Comparison of ENCODE assay signal across 14 cellular contexts in the genomic region with DNA sequence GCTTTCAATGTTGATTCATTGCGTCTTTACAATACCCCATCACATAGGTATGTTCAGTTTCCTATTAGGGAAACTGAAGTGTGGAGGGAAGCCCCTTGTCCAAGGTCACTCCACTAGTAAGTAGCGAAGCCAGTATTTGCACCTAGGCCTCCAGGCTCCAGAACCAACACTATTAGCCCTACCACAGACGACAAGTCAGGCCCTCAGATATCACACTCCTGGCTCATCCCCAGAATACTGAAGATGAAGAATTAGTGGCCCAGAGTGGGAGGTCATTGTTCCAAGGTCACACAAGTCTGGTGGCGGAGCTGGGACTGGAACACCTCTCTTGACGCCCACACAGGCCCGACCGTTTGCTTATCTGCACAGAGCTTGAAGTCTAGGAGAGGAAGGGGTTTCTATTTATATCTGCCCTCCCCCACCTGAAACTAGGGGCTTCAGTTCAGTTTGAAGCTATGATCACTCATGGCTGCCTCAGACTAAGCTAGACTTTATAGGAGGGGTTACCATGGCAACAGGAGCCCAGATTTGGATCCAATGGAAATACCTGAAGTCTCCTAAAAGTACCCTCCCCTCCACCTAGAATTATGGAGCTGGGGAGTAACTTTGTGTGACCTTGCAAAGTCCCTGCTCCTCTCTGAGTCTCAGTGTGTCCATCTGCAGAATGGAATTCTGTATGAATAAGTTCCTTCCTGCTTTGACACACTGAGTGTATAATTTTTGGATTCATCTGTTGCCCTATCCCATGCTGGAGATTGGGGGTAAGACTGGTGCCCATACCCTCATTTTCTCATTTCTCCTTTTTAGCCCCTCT. TPM values are rescaled to one million over a fixed set of nuclear protein-coding genes. Genes with fewer than 3 reads are reported as not detected.
DNase-seq lines count a peak whose midpoint lies in the region; ATAC-seq lines count a peak whose summit lies in the region.
"Had no signal": no experiment of that assay in that cellular context is flagged by ENCODE, and none has a peak within 500 bp of the region (broad histone marks: within the 10 kb centered on the region; RNA-seq: fewer than 3 reads in every experiment).

No MANE protein-coding gene starts in this region.

- H3K27me3 ChIP-seq in right cardiac atrium (ENCODE audit: control insufficient read depth, insufficient read depth) (no peaks in the 10 kb centered on the region), stomach smooth muscle (ENCODE audit: control insufficient read depth in 1 of 2, insufficient read depth in 2 of 2, low read length in 2 of 2) (no peaks in the 10 kb centered on the region), aorta (ENCODE audit: control insufficient read depth in 1 of 2, insufficient read depth in 2 of 2, low read length in 1 of 2) (no peaks in the 10 kb centered on the region)
- H3K27me3 ChIP-seq: body of pancreas, vagina had no signal

- H3K27ac ChIP-seq in right cardiac atrium (ENCODE audit: low read length), result peak overlapping the region; percentile 59
- H3K27ac ChIP-seq in stomach smooth muscle (ENCODE audit: low read length), result peak overlapping the region; percentile 70
- peak overlapping the region in 1 of 2 donors; percentile 46 for H3K27ac ChIP-seq in aorta (ENCODE audit: low read depth in 1 of 2, low read length in 2 of 2)
- H3K27ac ChIP-seq: body of pancreas, vagina had no signal

- no peaks in the 10 kb centered on the region for H3K9me3 ChIP-seq in right cardiac atrium (ENCODE audit: control insufficient read depth, low read length)
- H3K9me3 ChIP-seq in stomach smooth muscle (ENCODE audit: control insufficient read depth in 2 of 2, low read length in 2 of 2), result no peaks in the 10 kb centered on the region
- H3K9me3 ChIP-seq in aorta (ENCODE audit: control insufficient read depth, low read length), result no peaks in the 10 kb centered on the region
- H3K9me3 ChIP-seq: body of pancreas, vagina had no signal

- H3K4me3 ChIP-seq in right cardiac atrium (ENCODE audit: low read length) (peak overlapping the region; percentile 83), stomach smooth muscle (ENCODE audit: low read length in 2 of 2) (peak overlapping the region in 1 of 2 donors; percentile 10), aorta (ENCODE audit: low read length in 2 of 2) (no peak overlapping the region)
- H3K4me3 ChIP-seq: body of pancreas had no signal

- H3K4me1 ChIP-seq in right cardiac atrium (ENCODE audit: control insufficient read depth, insufficient read depth, low read length) (peaks cover 10% of the 10 kb centered on the region), stomach smooth muscle (ENCODE audit: control insufficient read depth, insufficient read depth, low read length) (peaks cover 30% of the 10 kb centered on the region), aorta (ENCODE audit: control insufficient read depth in 1 of 2, insufficient read depth in 2 of 2, low read length in 2 of 2) (peaks cover 0 to 2% of the 10 kb centered on the region in 2 donors)

- peaks cover 0 to 2% of the 10 kb centered on the region in 2 donors for H3K36me3 ChIP-seq in stomach smooth muscle (ENCODE audit: control insufficient read depth in 2 of 2, insufficient read depth in 2 of 2, low read length in 2 of 2)
- H3K36me3 ChIP-seq in aorta (ENCODE audit: control insufficient read depth in 1 of 2, insufficient read depth in 2 of 2, low read length in 1 of 2), result no peaks in the 10 kb centered on the region
- H3K36me3 ChIP-seq: vagina had no signal

- H3K9ac ChIP-seq in stomach smooth muscle (ENCODE audit: low read length in 2 of 2), result peak overlapping the region in 1 of 2 donors; percentile 27

- DNase-seq in NCI-H82 (lab: John Stamatoyannopoulos, UW) (peak; percentile 27), NCI-H82 treated with DMSO at 0.1 percent for 48 hours (lab: John Stamatoyannopoulos, UW; ENCODE audit: unreplicated experiment) (no peak), OCI-M2 (lab: John Stamatoyannopoulos, UW; ENCODE audit: unreplicated experiment) (peak; percentile 22), right cardiac atrium (peak in 1 of 3 donors; percentile 64), aorta (no peak), NCI-H2029 (lab: John Stamatoyannopoulos, UW) (no peak)
- DNase-seq in NK-92 treated with Interleukin-12 subunit alpha and Interleukin-12 subunit beta, amount 100 ng/mL, for 24 hours (lab: John Stamatoyannopoulos, UW), result no peak
- DNase-seq: NCI-H446 treated with DMSO at 0.1 percent for 48 hours; occipital lobe; stimulated activated CD4-positive, alpha-beta T cell treated with anti-CD3 and anti-CD28 coated beads, Interleukin-15, amount 100 ng/mL, for 24 hours had no signal

- whole genome bisulfite sequencing in right cardiac atrium, result 51% methylated on average over 7 of the region's 7 CpGs
- WGBS in aorta, 2 donors, result 12 to 22% methylated on average over 7 of the region's 7 CpGs

- no peak for ATAC-seq in right cardiac atrium
- no peak for ATAC-seq in aorta (ENCODE audit: low FRiP score)
- ATAC-seq: body of pancreas, left lobe of liver had no signal

- intact Hi-C loops in right cardiac atrium (cut with DNase I) (loop anchor here in 1 of 4 donors (10.0 kb wide), 1 partner anchor 223 kb away; a partner anchor contains a TSS), aorta (cut with DNase I) (loop anchor here (5.0 to 10.0 kb wide), 3 partner anchors 46 to 293 kb away; a partner anchor contains a TSS)

RNA-seq across cellular contexts. Expression of a gene that starts 2.2 kb away (rescaled TPM):
- total RNA-seq in right cardiac atrium (100 to 1,000 TPM; 160 to 207 (median 170) TPM), aorta (10 to 100 TPM; 37.5 to 43.2 TPM)
- polyA plus RNA-seq in right cardiac atrium (221 TPM), aorta (10 to 100 TPM; 46.3 to 61.4 TPM)

RNA-seq across cellular contexts. Expression of a gene that starts 40.0 kb away (rescaled TPM):
- total RNA-seq in right cardiac atrium (10 to 100 TPM; 22.4 to 27.0 (median 24.6) TPM), aorta (10 to 100 TPM; 23.4 to 23.9 TPM)
- polyA plus RNA-seq in right cardiac atrium (26.0 TPM), aorta (10 to 100 TPM; 16.8 to 65.7 TPM)

RNA-seq across cellular contexts. Expression of a gene that starts 48.5 kb away (rescaled TPM):
- 10 to 100 TPM; 11.9 to 13.9 (median 12.8) TPM for total RNA-seq in right cardiac atrium
- polyA plus RNA-seq in right cardiac atrium, result 5.6 TPM
- total RNA-seq in aorta, result 10 to 100 TPM; 15.7 to 20.2 TPM
- 1 to 10 TPM; 2.1 to 8.2 TPM for polyA plus RNA-seq in aorta

Comparison
In these comparisons a context has a peak if more than half of its experiments do, and no peak if none do; other contexts are left out.
1. DNase-seq: peak in NCI-H82 (single experiment) and OCI-M2 (single experiment); none in NCI-H82 treated with DMSO at 0.1 percent for 48 hours (single experiment), aorta (0 of 2), NK-92 treated with Interleukin-12 subunit alpha and Interleukin-12 subunit beta, amount 100 ng/mL, for 24 hours (single experiment) and NCI-H2029 (single experiment).